Comparison of ENCODE assay signal across 17 cellular contexts in genomic region chr5:65951330-65951729, GRCh38.
"Had no signal": no experiment of that assay in that cellular context is flagged by ENCODE, and none has a peak within 500 bp of the region (broad histone marks: within the 10 kb centered on the region; RNA-seq: fewer than 3 reads in every experiment).

No MANE protein-coding gene starts in this region.

- H3K4me3 ChIP-seq: colonic mucosa, esophagus squamous epithelium, hepatocyte, left ventricle myocardium inferior, right atrium auricular region, sigmoid colon had no signal

- H3K4me3 Mint-ChIP-seq: naive B cell had no signal

- H3K27me3 ChIP-seq: colonic mucosa, esophagus squamous epithelium, hepatocyte, neutrophil, right atrium auricular region, sigmoid colon had no signal

- H3K27me3 Mint-ChIP-seq: naive B cell had no signal

- H3K4me2 ChIP-seq: hepatocyte had no signal

- ATAC-seq: left cardiac atrium had no signal

- H3K36me3 Mint-ChIP-seq: naive B cell had no signal

- H3K4me1 ChIP-seq: colonic mucosa had no signal

- DNase-seq: colonic mucosa; dermis blood vessel endothelial cell; esophagus squamous epithelium; foreskin fibroblast; kidney; left cardiac atrium; left ventricle myocardium inferior; mesendoderm; naive B cell; sigmoid colon; small intestine; stimulated activated CD4-positive, alpha-beta T cell treated with anti-CD3 and anti-CD28 coated beads, Interleukin-12 subunit alpha, Interleukin-12 subunit beta, amount 100 ng/mL, for 4 hours; stimulated activated naive CD4-positive, alpha-beta T cell treated with Interleukin-2 at 50 U/mL for 16 hours; trophoblast cell had no signal

- H3K27ac ChIP-seq: colonic mucosa, esophagus squamous epithelium, hepatocyte, left ventricle myocardium inferior, neutrophil, right atrium auricular region, sigmoid colon had no signal

- H3K36me3 ChIP-seq: colonic mucosa, esophagus squamous epithelium, left ventricle myocardium inferior, neutrophil, right atrium auricular region, sigmoid colon had no signal

- H2AFZ ChIP-seq: hepatocyte had no signal

- H3K9me3 ChIP-seq: colonic mucosa, esophagus squamous epithelium, left ventricle myocardium inferior, neutrophil, right atrium auricular region, sigmoid colon had no signal

- H3K9me3 Mint-ChIP-seq: naive B cell had no signal
